8 cellular contexts compared by ENCODE assay signal in genomic region chr10:72242675-72243074, GRCh38. TPM values are rescaled to one million over a fixed set of nuclear protein-coding genes. Genes with fewer than 3 reads are reported as not detected.
DNase-seq lines count a peak whose midpoint lies in the region; ATAC-seq and TF ChIP-seq lines count a peak whose summit lies in the region.

No MANE protein-coding gene starts in this region.

- peak overlapping the region; percentile 71 for H3K27ac ChIP-seq in rectal smooth muscle tissue (ENCODE audit: low read depth, low read length)

- no peaks in the 10 kb centered on the region for H3K27me3 ChIP-seq in rectal smooth muscle tissue (ENCODE audit: control insufficient read depth, insufficient read depth, low read length)

- intact Hi-C loops in activated B cell treated with CpG ODN at 0.5 μM for 24 hours (cut with micrococcal nuclease) (no loop called here), Right ventricle myocardium inferior (cut with DNase I) (loop anchor here (10.0 kb wide), 1 partner anchor 278 kb away; the partner anchor contains the start of gene CHST3)

- H3K4me1 ChIP-seq in rectal smooth muscle tissue (ENCODE audit: control insufficient read depth, insufficient read depth, low read length): peaks cover 22% of the 10 kb centered on the region

- H3K36me3 Mint-ChIP-seq in activated B cell treated with CpG ODN at 0.5 μM for 24 hours (ENCODE audit: low read depth) (peaks cover 9% of the 10 kb centered on the region), HFFc6 (ENCODE audit: low read depth) (no peaks in the 10 kb centered on the region)

- DNase-seq in ELF-1 (ENCODE audit: low read depth, low spot score) (peak; percentile 22), activated B cell treated with CpG ODN at 0.5 μM for 24 hours (no peak), Right ventricle myocardium inferior (ENCODE audit: missing footprints) (peak; percentile 76), NOMO-1 (lab: John Stamatoyannopoulos, UW; ENCODE audit: unreplicated experiment in 2 of 2) (no peak), germinal center (ENCODE audit: low spot score) (no peak), HFFc6 (no peak)
- DNase-seq in NK-92 treated with Interleukin-12 subunit alpha and Interleukin-12 subunit beta, amount 100 ng/mL, for 24 hours (lab: John Stamatoyannopoulos, UW): no peak

- H3K36me3 ChIP-seq in rectal smooth muscle tissue (ENCODE audit: control insufficient read depth, insufficient read depth, low read length): no peaks in the 10 kb centered on the region

- H3K4me1 Mint-ChIP-seq in activated B cell treated with CpG ODN at 0.5 μM for 24 hours (peaks cover 72% of the 10 kb centered on the region), HFFc6 (ENCODE audit: low read depth) (peaks cover 33% of the 10 kb centered on the region)

- H3K27me3 Mint-ChIP-seq in activated B cell treated with CpG ODN at 0.5 μM for 24 hours (no peaks in the 10 kb centered on the region), HFFc6 (ENCODE audit: insufficient read depth) (no peaks in the 10 kb centered on the region)

- H3K9me3 Mint-ChIP-seq in activated B cell treated with CpG ODN at 0.5 μM for 24 hours: no peaks in the 10 kb centered on the region
- H3K9me3 Mint-ChIP-seq in HFFc6: no peaks in the 10 kb centered on the region

- ATAC-seq in activated B cell treated with CpG ODN at 0.5 μM for 24 hours (ENCODE audit: low read depth): peak; percentile 47
- peak; percentile 75 for ATAC-seq in Right ventricle myocardium inferior

- POLR2A ChIA-PET in activated B cell treated with CpG ODN at 0.5 μM for 24 hours (lab: Charles Lee): interaction anchor here (0.7 to 10.7 kb wide), 5 partner anchors 27 to 89 kb away, joined by 3 to 155 read pairs (median 9); partner anchors contain the start of genes ANAPC16, ASCC1 and DDIT4

- H3K4me3 Mint-ChIP-seq in activated B cell treated with CpG ODN at 0.5 μM for 24 hours (peak overlapping the region; percentile 13), HFFc6 (no peak overlapping the region)

- TF ChIP-seq CTCF in activated B cell treated with CpG ODN at 0.5 μM for 24 hours (IDR thresholded peaks at IDR 0.05): no peak
- TF ChIP-seq CTCF in HFFc6 (IDR thresholded peaks at IDR 0.05): no peak

- H3K27ac Mint-ChIP-seq in activated B cell treated with CpG ODN at 0.5 μM for 24 hours: peak overlapping the region; percentile 37
- no peak overlapping the region; the same call in 1 of the 2 replicates for H3K27ac Mint-ChIP-seq in HFFc6

- no peak overlapping the region for H3K4me3 ChIP-seq in rectal smooth muscle tissue (ENCODE audit: low read length)

- CTCF ChIA-PET in activated B cell treated with CpG ODN at 0.5 μM for 24 hours (lab: Charles Lee): interaction anchor here (0.5 kb wide), 1 partner anchor 106 kb away, joined by 3 read pairs; no protein-coding TSS in a partner anchor

- no peak overlapping the region for H3K9ac ChIP-seq in rectal smooth muscle tissue (ENCODE audit: low read length)

RNA-seq across cellular contexts. Expression of gene ASCC1, which starts 26.6 kb away (rescaled TPM):
- 42.6 and 42.9 TPM in 2 replicates for total RNA-seq in activated B cell treated with CpG ODN at 0.5 μM for 24 hours
- 35.4 TPM for total RNA-seq in Right ventricle myocardium inferior
- 10 to 100 TPM; 21.0 to 29.6 (median 25.3) TPM for total RNA-seq in HFFc6 (2021; fragmentation: NEBNext Ultra II Directional; extraction: Animal tissue kit (Norgen Biotek cat#: 25700))

RNA-seq across cellular contexts. Expression of gene ANAPC16, which starts 26.9 kb away (rescaled TPM):
- total RNA-seq in activated B cell treated with CpG ODN at 0.5 μM for 24 hours (128 and 137 TPM in 2 replicates), Right ventricle myocardium inferior (239 TPM)
- 10 to 100 TPM; 40.4 to 46.0 (median 40.7) TPM for total RNA-seq in HFFc6 (2021; fragmentation: NEBNext Ultra II Directional; extraction: Animal tissue kit (Norgen Biotek cat#: 25700))

RNA-seq across cellular contexts. Expression of gene DDIT4, which starts 31.0 kb away (rescaled TPM):
- 175 and 180 TPM in 2 replicates for total RNA-seq in activated B cell treated with CpG ODN at 0.5 μM for 24 hours
- total RNA-seq in Right ventricle myocardium inferior: 71.4 TPM
- total RNA-seq in HFFc6 (2021; fragmentation: NEBNext Ultra II Directional; extraction: Animal tissue kit (Norgen Biotek cat#: 25700)): 10 to 100 TPM; 27.7 to 32.4 (median 30.0) TPM

Comparison
In these comparisons a context has a peak if more than half of its experiments do, and no peak if none do; other contexts are left out.
1. DNase-seq: peak in ELF-1 (single experiment) and Right ventricle myocardium inferior (single experiment); none in activated B cell treated with CpG ODN at 0.5 μM for 24 hours (single experiment), NOMO-1 (0 of 2), germinal center (single experiment), HFFc6 (single experiment) and NK-92 treated with Interleukin-12 subunit alpha and Interleukin-12 subunit beta, amount 100 ng/mL, for 24 hours (single experiment).